In genomic region chr9:108691614-108692013, GRCh38 we compare ENCODE assay signal across 20 cellular contexts.
DNase-seq lines count a peak whose midpoint lies in the region; ATAC-seq and TF ChIP-seq lines count a peak whose summit lies in the region.
"Had no signal": no experiment of that assay in that cellular context is flagged by ENCODE, and none has a peak within 500 bp of the region (broad histone marks: within the 10 kb centered on the region; RNA-seq: fewer than 3 reads in every experiment).

No MANE protein-coding gene starts in this region.

- H3K36me3 ChIP-seq in mammary epithelial cell (ENCODE audit: insufficient read depth, low read length), result no peaks in the 10 kb centered on the region
- no peaks in the 10 kb centered on the region for H3K36me3 ChIP-seq in gastrocnemius medialis
- H3K36me3 ChIP-seq: brain microvascular endothelial cell had no signal

- H3K4me2 ChIP-seq in mammary epithelial cell (ENCODE audit: insufficient read depth, low read depth, low read length), result no peak overlapping the region

- H3K9me3 ChIP-seq in mammary epithelial cell (replicated peaks; ENCODE audit: insufficient read depth, low read length), result peaks cover 8% of the 10 kb centered on the region
- H3K9me3 ChIP-seq in gastrocnemius medialis, result peaks cover 0 to under 1% (median 0%) of the 10 kb centered on the region in 3 donors

- H3K4me3 ChIP-seq in mammary epithelial cell (replicated peaks in 1 of 3; ENCODE audit: insufficient read depth in 1 of 3, low read depth in 2 of 3, low read length in 3 of 3) (no peak overlapping the region), gastrocnemius medialis (no peak overlapping the region)
- H3K4me3 ChIP-seq: SK-N-MC had no signal

- H4K20me1 ChIP-seq in mammary epithelial cell (ENCODE audit: insufficient read depth, low read length), result no peaks in the 10 kb centered on the region

- 69% methylated on average over 7 of the region's 7 CpGs for WGBS in mammary epithelial cell (ENCODE audit: low coverage, missing lambda C conversion rate)

- H3K4me1 ChIP-seq in mammary epithelial cell (ENCODE audit: insufficient read depth, low read length) (peaks cover 7% of the 10 kb centered on the region), gastrocnemius medialis (no peaks in the 10 kb centered on the region)

- no peak overlapping the region for H3K9ac ChIP-seq in mammary epithelial cell (ENCODE audit: insufficient read depth, low read length)

- no peak overlapping the region for H3K4me3 Mint-ChIP-seq in type B pancreatic cell
- H3K4me3 Mint-ChIP-seq: activated CD4-positive, alpha-beta memory T cell treated with anti-CD3 and anti-CD28 coated beads for 36 hours; CD8-positive, alpha-beta T cell had no signal

- H3K27ac Mint-ChIP-seq in type B pancreatic cell, result peak overlapping the region; percentile 78
- H3K27ac Mint-ChIP-seq: activated CD4-positive, alpha-beta memory T cell treated with anti-CD3 and anti-CD28 coated beads for 36 hours; CD8-positive, alpha-beta T cell had no signal

- H3K27ac ChIP-seq in mammary epithelial cell (ENCODE audit: insufficient read depth, low read depth, low read length) (no peak overlapping the region), gastrocnemius medialis (no peak overlapping the region)
- H3K27ac ChIP-seq: 22Rv1, brain microvascular endothelial cell, SK-N-MC had no signal

- H3K27me3 ChIP-seq in mammary epithelial cell (ENCODE audit: insufficient read depth, low read length) (no peaks in the 10 kb centered on the region), gastrocnemius medialis (no peaks in the 10 kb centered on the region)
- H3K27me3 ChIP-seq: brain microvascular endothelial cell had no signal

- H3K36me3 Mint-ChIP-seq in type B pancreatic cell, result no peaks in the 10 kb centered on the region
- H3K36me3 Mint-ChIP-seq: activated CD4-positive, alpha-beta memory T cell treated with anti-CD3 and anti-CD28 coated beads for 36 hours; CD8-positive, alpha-beta T cell had no signal

- peaks cover 14% of the 10 kb centered on the region for H3K9me3 Mint-ChIP-seq in type B pancreatic cell

- in situ Hi-C loops in mammary epithelial cell (cut with MboI; ENCODE audit: low sequenced_read_pairs in 2 of 2), result no loop called here
- in situ Hi-C loops in gastrocnemius medialis (cut with MboI; ENCODE audit: low sequenced_read_pairs in 4 of 4), result no loop called here

- intact Hi-C loops in mammary epithelial cell (cut with micrococcal nuclease) (no loop called here), gastrocnemius medialis (cut with DNase I; ENCODE audit: low total_unique reads) (no loop called here)

- dilution Hi-C loops in mammary epithelial cell (cut with HindIII; ENCODE audit: low sequenced_read_pairs), result no loop called here

- H2AFZ ChIP-seq in mammary epithelial cell (ENCODE audit: low read depth, low read length), result no peak overlapping the region

- BruUV-seq in mammary epithelial cell (replicated peaks; lab: Mats Ljungman, UMichigan), result no TSS peak

- ATAC-seq in gastrocnemius medialis, result no peak
- ATAC-seq: CD8-positive, alpha-beta T cell; left ventricle myocardium superior had no signal

- no peaks in the 10 kb centered on the region for H3K79me2 ChIP-seq in mammary epithelial cell (ENCODE audit: insufficient read depth, low read length)

- CTCF ChIA-PET in mammary epithelial cell (lab: Charles Lee; ENCODE audit: low non-redundant PET), result no interaction called here

- H3K27me3 Mint-ChIP-seq in type B pancreatic cell, result no peaks in the 10 kb centered on the region
- H3K27me3 Mint-ChIP-seq: activated CD4-positive, alpha-beta memory T cell treated with anti-CD3 and anti-CD28 coated beads for 36 hours had no signal

- TF ChIP-seq CTCF in mammary epithelial cell (conservative IDR thresholded peaks at IDR 0.05 in 1 of 2, IDR thresholded peaks at IDR 0.05 in 1 of 2; ENCODE audit: extremely low read depth in 1 of 2, insufficient read depth in 1 of 2, low read depth in 1 of 2, low read length in 2 of 2), result no peak
- TF ChIP-seq CTCF in type B pancreatic cell (conservative IDR thresholded peaks at IDR 0.05), result no peak
- no peak for TF ChIP-seq CTCF in gastrocnemius medialis (IDR thresholded peaks at IDR 0.05 in 4 of 5, conservative IDR thresholded peaks at IDR 0.05 in 1 of 5)

- no peak for TF ChIP-seq POLR2A in gastrocnemius medialis (IDR thresholded peaks at IDR 0.05)

- H3K4me1 Mint-ChIP-seq in type B pancreatic cell (ENCODE audit: unreplicated experiment), result peaks cover 19% of the 10 kb centered on the region

- DNase-seq in DMS153 (lab: John Stamatoyannopoulos, UW) (peak; percentile 35), DMS153 treated with DMSO at 0.1 percent for 48 hours (lab: John Stamatoyannopoulos, UW; ENCODE audit: unreplicated experiment) (no peak), mammary epithelial cell (peak; percentile 66), iPS-NIHi7 (ENCODE audit: extremely low spot score) (peak; percentile 20), type B pancreatic cell (ENCODE audit: extremely low spot score, unreplicated experiment) (no peak), gastrocnemius medialis (no peak), GM19240 (ENCODE audit: insufficient read length, low spot score) (no peak), medulla oblongata (ENCODE audit: extremely low spot score) (no peak)
- DNase-seq: activated CD4-positive, alpha-beta memory T cell treated with anti-CD3 and anti-CD28 coated beads for 36 hours; activated gamma-delta T cell; brain microvascular endothelial cell; CD8-positive, alpha-beta T cell; dermis blood vessel endothelial cell; HCEC 1CT; left ventricle myocardium superior; NCI-H1436 treated with DMSO at 0.1 percent for 48 hours; NCI-H2227 treated with DMSO at 0.1 percent for 48 hours; stimulated activated CD4-positive, alpha-beta T cell treated with anti-CD3 and anti-CD28 coated beads, Interleukin-4, amount 100 ng/mL, for 4 hours had no signal

Comparison
In these comparisons a context has a peak if more than half of its experiments do, and no peak if none do; other contexts are left out.
1. DNase-seq: peak in DMS153 (single experiment), mammary epithelial cell (single experiment) and iPS-NIHi7 (single experiment); none in DMS153 treated with DMSO at 0.1 percent for 48 hours (single experiment), type B pancreatic cell (single experiment), gastrocnemius medialis (0 of 2), GM19240 (single experiment) and medulla oblongata (single experiment).